In the genomic region with DNA sequence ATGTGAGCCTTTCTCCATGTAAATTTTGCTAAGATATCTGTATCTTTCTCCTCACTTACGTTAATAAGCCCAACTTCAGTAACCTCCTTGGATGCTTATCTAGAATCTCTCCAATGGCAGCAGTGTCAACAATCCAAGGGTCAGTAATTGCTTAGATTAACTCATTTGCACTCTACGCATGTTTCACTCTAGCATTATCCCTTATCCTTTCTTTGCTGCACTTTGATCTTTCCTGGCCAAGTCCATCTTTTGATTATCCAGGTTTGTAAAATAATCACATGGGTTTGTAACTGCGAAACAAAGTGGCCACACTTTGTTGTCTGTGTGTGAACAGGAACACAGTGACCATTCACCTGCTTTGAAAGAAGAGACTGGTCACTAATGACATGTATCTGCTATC, we compare ENCODE assay signal across 26 cellular contexts.
"Had no signal": no experiment of that assay in that cellular context is flagged by ENCODE, and none has a peak within 500 bp of the region (broad histone marks: within the 10 kb centered on the region; RNA-seq: fewer than 3 reads in every experiment).

No MANE protein-coding gene starts in this region.

- H3K36me3 ChIP-seq: colonic mucosa, esophagus squamous epithelium, gastrocnemius medialis, heart right ventricle, left lung, lower lobe of right lung had no signal

- H3K27me3 Mint-ChIP-seq: dendritic cell treated with granulocyte-macrophage colony-stimulating factor and Interleukin-4, amounts not matched to agents 40 ng/mL and 50 ng/mL, for 4 days; memory B cell had no signal

- H3K9me3 Mint-ChIP-seq: dendritic cell treated with granulocyte-macrophage colony-stimulating factor and Interleukin-4, amounts not matched to agents 40 ng/mL and 50 ng/mL, for 4 days; effector memory CD8-positive, alpha-beta T cell; endodermal cell; memory B cell; naive thymus-derived CD4-positive, alpha-beta T cell had no signal

- H3K27me3 ChIP-seq: colonic mucosa, esophagus squamous epithelium, gastrocnemius medialis, heart right ventricle, left lung had no signal

- DNase-seq: colonic mucosa; cortex of kidney; effector CD8-positive, alpha-beta T cell; effector memory CD8-positive, alpha-beta T cell; endodermal cell; erythroblast; esophagus squamous epithelium; foreskin fibroblast; foreskin melanocyte; gastrocnemius medialis; glutamatergic neuron; head of caudate nucleus; heart right ventricle; left cardiac atrium; left lung; left ventricle myocardium superior; lower lobe of right lung; midbrain; naive thymus-derived CD4-positive, alpha-beta T cell had no signal

- H3K4me1 Mint-ChIP-seq: memory B cell; naive thymus-derived CD4-positive, alpha-beta T cell had no signal

- H3K4me3 ChIP-seq: colonic mucosa, esophagus squamous epithelium, gastrocnemius medialis, heart right ventricle, left lung, lower lobe of right lung had no signal

- H3K27ac ChIP-seq: colonic mucosa, epithelial cell of prostate, esophagus squamous epithelium, gastrocnemius medialis, heart right ventricle, left lung, lower lobe of right lung had no signal

- H3K9me3 ChIP-seq: colonic mucosa, esophagus squamous epithelium, gastrocnemius medialis, heart right ventricle, left lung, lower lobe of right lung had no signal

- H3K27ac Mint-ChIP-seq: dendritic cell treated with granulocyte-macrophage colony-stimulating factor and Interleukin-4, amounts not matched to agents 40 ng/mL and 50 ng/mL, for 4 days; effector memory CD8-positive, alpha-beta T cell; endodermal cell; memory B cell; naive thymus-derived CD4-positive, alpha-beta T cell had no signal

- H3K4me3 Mint-ChIP-seq: dendritic cell treated with granulocyte-macrophage colony-stimulating factor and Interleukin-4, amounts not matched to agents 40 ng/mL and 50 ng/mL, for 4 days; effector memory CD8-positive, alpha-beta T cell; endodermal cell; memory B cell; naive thymus-derived CD4-positive, alpha-beta T cell had no signal

- H3K36me3 Mint-ChIP-seq: memory B cell; naive thymus-derived CD4-positive, alpha-beta T cell had no signal

- H3K4me1 ChIP-seq: colonic mucosa, esophagus squamous epithelium, gastrocnemius medialis, heart right ventricle, left lung, lower lobe of right lung had no signal

- ATAC-seq: effector memory CD8-positive, alpha-beta T cell; esophagus mucosa; gastrocnemius medialis; heart right ventricle; left cardiac atrium; left lung; left ventricle myocardium superior; lower lobe of right lung; naive thymus-derived CD4-positive, alpha-beta T cell had no signal

- FAIRE-seq: endometrium, islet of Langerhans, keratinocyte had no signal
